Comparison of ENCODE assay signal across 18 cellular contexts in the genomic region with DNA sequence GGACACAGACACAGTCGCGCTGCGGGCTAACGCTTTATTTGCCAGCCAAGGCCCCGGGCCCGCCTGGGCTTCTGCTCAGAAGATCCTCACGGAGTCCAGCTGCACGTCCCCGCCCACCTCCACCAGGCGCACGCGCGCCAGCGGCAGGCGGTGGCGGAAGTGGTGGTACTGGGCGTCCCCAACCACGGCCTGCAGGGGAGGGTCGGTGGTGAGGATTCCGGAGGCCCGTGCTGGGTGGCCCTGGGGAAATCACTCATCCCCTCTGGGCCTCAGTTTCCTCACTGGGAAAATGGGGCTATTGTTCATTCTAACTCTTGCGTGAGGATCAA. TPM values are rescaled to one million over a fixed set of nuclear protein-coding genes. Genes with fewer than 3 reads are reported as not detected.
A peak's percentile ranks its signal among the peaks of the same experiment; 100 is the strongest.
DNase-seq lines count a peak whose midpoint lies in the region; ATAC-seq and TF ChIP-seq lines count a peak whose summit lies in the region.
"Not testable (repeated sequence)": the region's sequence is repeated elsewhere in the genome, so short reads cannot be mapped to it uniquely, and the experiment has no call there.
"Had no signal": no experiment of that assay in that cellular context is flagged by ENCODE, and none has a peak within 500 bp of the region (broad histone marks: within the 10 kb centered on the region; RNA-seq: fewer than 3 reads in every experiment).

No MANE protein-coding gene starts in this region.

- not testable (repeated sequence) for H3K36me3 Mint-ChIP-seq in GM23338 (ENCODE audit: low read depth); T-cell; activated naive CD8-positive, alpha-beta T cell treated with anti-CD3 and anti-CD28 coated beads, Interleukin-2, amount 50 U/mL, for 24 hours (ENCODE audit: low read depth)

- not testable (repeated sequence) for H2AFZ ChIP-seq in GM23338

- TF ChIP-seq CTCF in GM23338 (conservative IDR thresholded peaks at IDR 0.05; ENCODE audit: low read depth in 2 of 2); mucosa of descending colon (IDR thresholded peaks at IDR 0.05): not testable (repeated sequence)

- not testable (repeated sequence) for H3K9me3 ChIP-seq in mucosa of descending colon

- intact Hi-C loops in Right ventricle myocardium superior (cut with DNase I); mucosa of descending colon (cut with DNase I, micrococcal nuclease): not testable (repeated sequence)

- not testable (repeated sequence) for H3K36me3 ChIP-seq in GM23338 (ENCODE audit: insufficient read depth); mucosa of descending colon (ENCODE audit: low read depth)

- not testable (repeated sequence) for DNase-seq in GM23338 (ENCODE audit: low spot score); T-cell; activated naive CD8-positive, alpha-beta T cell treated with anti-CD3 and anti-CD28 coated beads, Interleukin-2, amount 50 U/mL, for 24 hours; Right ventricle myocardium superior; mucosa of descending colon; stimulated activated naive CD8-positive, alpha-beta T cell treated with anti-CD3 and anti-CD28 coated beads, Interleukin-15, Interleukin-2, amounts not matched to agents 100 U/mL and 50 U/mL, for 24 hours

- CTCF ChIA-PET in T-cell (lab: Charles Lee), result not testable (repeated sequence)

- not testable (repeated sequence) for H3K79me2 ChIP-seq in GM23338 (replicated peaks; ENCODE audit: insufficient read depth)

- H3K9me3 Mint-ChIP-seq in GM23338; T-cell; activated naive CD8-positive, alpha-beta T cell treated with anti-CD3 and anti-CD28 coated beads, Interleukin-2, amount 50 U/mL, for 24 hours: not testable (repeated sequence)

- not testable (repeated sequence) for H3K9me2 ChIP-seq in GM23338 (ENCODE audit: insufficient read depth)

- H3K27me3 Mint-ChIP-seq in GM23338 (ENCODE audit: insufficient read depth, low read depth, poor library complexity); T-cell; activated naive CD8-positive, alpha-beta T cell treated with anti-CD3 and anti-CD28 coated beads, Interleukin-2, amount 50 U/mL, for 24 hours: not testable (repeated sequence)

- not testable (repeated sequence) for H3K4me3 ChIP-seq in GM23338, mucosa of descending colon

- H3K4me1 Mint-ChIP-seq in GM23338; T-cell; activated naive CD8-positive, alpha-beta T cell treated with anti-CD3 and anti-CD28 coated beads, Interleukin-2, amount 50 U/mL, for 24 hours: not testable (repeated sequence)

- not testable (repeated sequence) for H3K27ac Mint-ChIP-seq in GM23338; T-cell; activated naive CD8-positive, alpha-beta T cell treated with anti-CD3 and anti-CD28 coated beads, Interleukin-2, amount 50 U/mL, for 24 hours

- peak; percentile 55 for ATAC-seq in GM18498 (IDR thresholded peaks at IDR 0.05; ENCODE audit: unreplicated experiment)
- peak; percentile 80 for ATAC-seq in GM23338
- ATAC-seq in HG03095 (IDR thresholded peaks at IDR 0.05; ENCODE audit: unreplicated experiment), result peak; percentile 60
- ATAC-seq in T-cell (replicated peaks in 1 of 4), result peak; percentile 72 to 80 (median 78)
- ATAC-seq in activated naive CD8-positive, alpha-beta T cell treated with anti-CD3 and anti-CD28 coated beads, Interleukin-2, amount 50 U/mL, for 24 hours, result peak; percentile 82
- peak; percentile 97 for ATAC-seq in Right ventricle myocardium superior (ENCODE audit: poor library complexity)
- peak; percentile 89 for ATAC-seq in mucosa of descending colon
- peak; percentile 84 for ATAC-seq in stimulated activated naive CD8-positive, alpha-beta T cell treated with anti-CD3 and anti-CD28 coated beads, Interleukin-15, Interleukin-2, amounts not matched to agents 100 U/mL and 50 U/mL, for 24 hours

- not testable (repeated sequence) for H3F3A ChIP-seq in GM23338 (replicated peaks; ENCODE audit: low read depth)

- not testable (repeated sequence) for H3K4me1 ChIP-seq in GM23338 (ENCODE audit: insufficient read depth); mucosa of descending colon (ENCODE audit: low read depth)

- not testable (repeated sequence) for H3K4me2 ChIP-seq in GM23338

- POLR2A ChIA-PET in T-cell (lab: Charles Lee), result not testable (repeated sequence)

- not testable (repeated sequence) for H3K27ac ChIP-seq in GM23338 (ENCODE audit: low read depth)

- H3K4me3 Mint-ChIP-seq in GM23338; T-cell; activated naive CD8-positive, alpha-beta T cell treated with anti-CD3 and anti-CD28 coated beads, Interleukin-2, amount 50 U/mL, for 24 hours: not testable (repeated sequence)

- not testable (repeated sequence) for H3K27me3 ChIP-seq in GM23338 (ENCODE audit: insufficient read depth)

- not testable (repeated sequence) for H4K20me1 ChIP-seq in GM23338 (replicated peaks; ENCODE audit: insufficient read depth)

RNA-seq across cellular contexts. Expression of a gene that starts 2.4 kb away (rescaled TPM):
- total RNA-seq in GM23338 (2014; rRNA removed; shearing (Covaris generic)), result not detected in 2 replicates
- 1.6 and 4.8 TPM in 2 replicates for polyA plus RNA-seq in GM23338 (2016; fragmentation: Nextera tagmentation; extraction: Ambion mirVana)
- total RNA-seq in T-cell (not detected), Right ventricle myocardium superior (not detected), mucosa of descending colon (not detected)
- total RNA-seq: activated CD4-positive, alpha-beta T cell treated with anti-CD3 and anti-CD28 coated beads, Interleukin-2, amount 10 ng/mL, durations not matched to agents 7 days and 5 days; fibroblast of lung; HFFc6; Peyer's patch; progenitor cell of endocrine pancreas; SJSA1; testis had no signal
- polyA plus RNA-seq: AG04450, fibroblast of lung had no signal

RNA-seq across cellular contexts. Expression of a gene that starts 18.1 kb away (rescaled TPM):
- 2.4 TPM in 1 of 2 replicates, not detected in the other for total RNA-seq in GM23338 (2014; rRNA removed; shearing (Covaris generic))
- 6.6 and 8.6 TPM in 2 replicates for polyA plus RNA-seq in GM23338 (2016; fragmentation: Nextera tagmentation; extraction: Ambion mirVana)
- total RNA-seq in T-cell (not detected), Right ventricle myocardium superior (not detected), mucosa of descending colon (not detected)
- total RNA-seq: activated CD4-positive, alpha-beta T cell treated with anti-CD3 and anti-CD28 coated beads, Interleukin-2, amount 10 ng/mL, durations not matched to agents 7 days and 5 days; endodermal cell; fibroblast of lung; HFFc6; Peyer's patch; progenitor cell of endocrine pancreas; SJSA1; skeletal muscle tissue had no signal
- polyA plus RNA-seq: AG04450 had no signal

RNA-seq across cellular contexts. Expression of a gene that starts 26.6 kb away (rescaled TPM):
- total RNA-seq in GM23338 (2014; rRNA removed; shearing (Covaris generic)), result 8.0 and 20.5 TPM in 2 replicates
- polyA plus RNA-seq in GM23338 (2016; fragmentation: Nextera tagmentation; extraction: Ambion mirVana), result 19.1 and 21.8 TPM in 2 replicates
- 10 to 100 TPM in 2 of 5 donors, 1 to 10 TPM in 3; 2.5 to 13.8 (median 8.8) TPM for total RNA-seq in T-cell
- total RNA-seq in Right ventricle myocardium superior, result not detected
- 10 to 100 TPM in 2 of 3 donors, 1 to 10 TPM in 1; 3.1 to 15.9 (median 14.9) TPM for total RNA-seq in mucosa of descending colon
- total RNA-seq: SJSA1 had no signal

RNA-seq across cellular contexts. Expression of a gene that starts 41.8 kb away (rescaled TPM):
- 0.87 TPM in 1 of 2 replicates, not detected in the other for total RNA-seq in GM23338 (2014; rRNA removed; shearing (Covaris generic))
- not detected in 2 replicates for polyA plus RNA-seq in GM23338 (2016; fragmentation: Nextera tagmentation; extraction: Ambion mirVana)
- total RNA-seq in T-cell (1 to 10 TPM; 3.8 to 8.8 (median 6.6) TPM), Right ventricle myocardium superior (0.86 TPM), mucosa of descending colon (1,000 to 10,000 TPM; 2,367 to 7,005 (median 6,199) TPM)
- total RNA-seq: fibroblast of lung, SJSA1, skeletal muscle tissue had no signal
- polyA plus RNA-seq: fibroblast of lung had no signal
